Comparison of ENCODE assay signal across 8 cellular contexts in the genomic region with DNA sequence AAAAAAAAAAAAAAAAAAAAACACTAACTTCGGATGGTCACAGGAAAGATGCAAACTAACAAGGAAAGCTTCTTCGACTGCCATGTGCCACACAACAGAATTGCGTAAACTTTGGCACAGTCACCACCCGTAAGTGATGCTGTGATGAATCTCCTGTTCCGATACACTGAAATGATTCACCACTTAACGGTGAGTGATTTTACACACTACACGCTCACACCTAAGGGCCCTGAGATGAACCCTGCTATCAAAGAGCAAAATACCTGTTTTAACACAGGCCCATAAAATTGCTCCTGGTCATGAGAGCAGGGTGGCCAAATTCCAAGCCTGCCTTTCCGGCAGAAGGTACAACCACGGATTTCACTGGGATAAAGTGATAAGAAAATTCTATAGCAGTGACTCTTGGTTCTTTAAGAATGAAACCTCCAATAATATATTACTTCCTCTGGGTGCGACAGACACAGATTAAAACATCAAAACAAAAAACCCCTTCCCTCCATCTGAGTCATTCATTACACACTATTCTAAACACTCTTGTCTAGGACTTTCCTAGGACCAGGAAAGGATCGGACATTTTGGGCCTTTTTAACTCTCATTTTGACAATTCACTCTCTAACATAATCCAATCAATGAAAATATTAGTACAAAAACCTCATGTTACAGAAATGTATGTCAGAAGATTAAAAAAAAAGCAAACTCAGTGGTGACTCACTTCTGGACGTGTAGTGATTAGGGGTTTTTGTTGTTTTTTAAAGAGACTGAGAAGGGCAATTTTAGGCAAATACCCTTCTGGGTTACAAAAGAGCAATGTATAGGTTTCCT. TPM values are rescaled to one million over a fixed set of nuclear protein-coding genes. Genes with fewer than 3 reads are reported as not detected.
DNase-seq lines count a peak whose midpoint lies in the region; ATAC-seq lines count a peak whose summit lies in the region.

No MANE protein-coding gene starts in this region.

- H3K4me1 Mint-ChIP-seq in immature natural killer cell: peaks cover 18 to 24% of the 10 kb centered on the region in 2 donors

- H3K27me3 Mint-ChIP-seq in immature natural killer cell (ENCODE audit: low read depth in 3 of 3): peaks cover 0 to 7% (median 3%) of the 10 kb centered on the region in 3 donors

- peak; percentile 41 for DNase-seq in AG20443 (ENCODE audit: low spot score)
- DNase-seq in activated CD4-positive, alpha-beta T cell treated with anti-CD3 and anti-CD28 coated beads for 48 hours: peak; percentile 63
- peak; percentile 52 for DNase-seq in fibroblast of peridontal ligament (ENCODE audit: extremely low read depth)
- peak; percentile 49 for DNase-seq in stimulated activated CD8-positive, alpha-beta memory T cell treated with anti-CD3 and anti-CD28 coated beads, Interleukin-4, amount 100 ng/mL, for 48 hours
- DNase-seq in immature natural killer cell: no peak
- no peak for DNase-seq in HuH-7 (ENCODE audit: low spot score)

- ATAC-seq in GM19328 (IDR thresholded peaks at IDR 0.05; ENCODE audit: unreplicated experiment) (peak; percentile 52), HG03175 (IDR thresholded peaks at IDR 0.05; ENCODE audit: unreplicated experiment) (peak; percentile 73)

- no peaks in the 10 kb centered on the region for H3K9me3 Mint-ChIP-seq in immature natural killer cell

- H3K4me3 Mint-ChIP-seq in immature natural killer cell: peak overlapping the region in 2 of 5 donors; percentile 3 to 9

- H3K36me3 Mint-ChIP-seq in immature natural killer cell: peaks cover 0 to 4% (median 0%) of the 10 kb centered on the region in 3 donors

- H3K27ac Mint-ChIP-seq in immature natural killer cell: peak overlapping the region in 2 of 6 donors; percentile 0 to 31

RNA-seq across cellular contexts. Expression of a gene that starts 28.3 kb away (rescaled TPM):
- 1 to 10 TPM; 4.4 to 9.7 (median 4.7) TPM for polyA plus RNA-seq in immature natural killer cell

Comparison
In these comparisons a context has a peak if more than half of its experiments do, and no peak if none do; other contexts are left out.
1. DNase-seq: peak in AG20443 (single experiment), activated CD4-positive, alpha-beta T cell treated with anti-CD3 and anti-CD28 coated beads for 48 hours (single experiment), fibroblast of peridontal ligament (single experiment) and stimulated activated CD8-positive, alpha-beta memory T cell treated with anti-CD3 and anti-CD28 coated beads, Interleukin-4, amount 100 ng/mL, for 48 hours (single experiment); none in immature natural killer cell (0 of 3) and HuH-7 (single experiment).